ENCODE assay signal across 8 cellular contexts in the genomic region with DNA sequence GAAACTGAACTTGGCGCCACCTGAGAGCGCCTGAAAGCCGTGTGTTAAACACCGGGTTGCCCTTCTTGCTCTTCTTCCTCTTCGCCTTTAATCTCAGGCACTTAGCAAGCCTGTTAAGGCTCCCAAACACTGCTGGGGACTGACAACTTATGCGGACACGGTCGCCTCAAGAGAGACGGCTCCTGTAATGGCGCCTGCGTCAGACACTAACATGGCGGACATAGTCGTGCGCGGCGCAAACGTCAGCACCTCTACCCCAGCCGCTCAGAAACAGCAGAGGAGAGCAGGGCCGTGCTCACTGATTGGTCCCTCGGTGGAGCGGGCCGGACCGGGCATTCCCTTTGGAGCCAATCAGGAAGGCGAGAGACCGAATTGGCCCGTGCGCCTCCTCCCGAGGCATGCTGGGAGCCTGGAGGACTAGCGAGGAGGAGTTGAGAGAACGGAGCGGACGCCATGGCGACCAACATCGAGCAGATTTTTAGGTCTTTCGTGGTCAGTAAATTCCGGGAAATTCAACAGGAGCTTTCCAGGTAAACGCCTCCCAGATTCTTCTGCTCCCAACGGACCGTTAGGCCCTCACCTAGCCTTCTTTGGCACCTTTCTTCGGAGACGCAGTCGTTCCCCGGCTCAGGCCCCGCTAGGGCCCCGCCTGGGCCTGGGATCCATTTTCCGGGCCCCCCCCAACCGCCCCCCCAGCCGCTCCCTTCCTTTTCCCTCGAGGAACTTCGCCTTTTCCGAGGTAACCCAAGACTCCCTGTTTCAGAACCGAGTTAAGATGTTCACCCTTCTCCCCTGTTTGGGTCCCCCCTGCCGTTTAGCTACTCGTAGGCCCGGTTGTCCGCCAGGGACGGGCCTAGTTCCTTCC. TPM values are rescaled to one million over a fixed set of nuclear protein-coding genes. Genes with fewer than 3 reads are reported as not detected.
DNase-seq lines count a peak whose midpoint lies in the region; ATAC-seq and TF ChIP-seq lines count a peak whose summit lies in the region.

A gene with protein sequence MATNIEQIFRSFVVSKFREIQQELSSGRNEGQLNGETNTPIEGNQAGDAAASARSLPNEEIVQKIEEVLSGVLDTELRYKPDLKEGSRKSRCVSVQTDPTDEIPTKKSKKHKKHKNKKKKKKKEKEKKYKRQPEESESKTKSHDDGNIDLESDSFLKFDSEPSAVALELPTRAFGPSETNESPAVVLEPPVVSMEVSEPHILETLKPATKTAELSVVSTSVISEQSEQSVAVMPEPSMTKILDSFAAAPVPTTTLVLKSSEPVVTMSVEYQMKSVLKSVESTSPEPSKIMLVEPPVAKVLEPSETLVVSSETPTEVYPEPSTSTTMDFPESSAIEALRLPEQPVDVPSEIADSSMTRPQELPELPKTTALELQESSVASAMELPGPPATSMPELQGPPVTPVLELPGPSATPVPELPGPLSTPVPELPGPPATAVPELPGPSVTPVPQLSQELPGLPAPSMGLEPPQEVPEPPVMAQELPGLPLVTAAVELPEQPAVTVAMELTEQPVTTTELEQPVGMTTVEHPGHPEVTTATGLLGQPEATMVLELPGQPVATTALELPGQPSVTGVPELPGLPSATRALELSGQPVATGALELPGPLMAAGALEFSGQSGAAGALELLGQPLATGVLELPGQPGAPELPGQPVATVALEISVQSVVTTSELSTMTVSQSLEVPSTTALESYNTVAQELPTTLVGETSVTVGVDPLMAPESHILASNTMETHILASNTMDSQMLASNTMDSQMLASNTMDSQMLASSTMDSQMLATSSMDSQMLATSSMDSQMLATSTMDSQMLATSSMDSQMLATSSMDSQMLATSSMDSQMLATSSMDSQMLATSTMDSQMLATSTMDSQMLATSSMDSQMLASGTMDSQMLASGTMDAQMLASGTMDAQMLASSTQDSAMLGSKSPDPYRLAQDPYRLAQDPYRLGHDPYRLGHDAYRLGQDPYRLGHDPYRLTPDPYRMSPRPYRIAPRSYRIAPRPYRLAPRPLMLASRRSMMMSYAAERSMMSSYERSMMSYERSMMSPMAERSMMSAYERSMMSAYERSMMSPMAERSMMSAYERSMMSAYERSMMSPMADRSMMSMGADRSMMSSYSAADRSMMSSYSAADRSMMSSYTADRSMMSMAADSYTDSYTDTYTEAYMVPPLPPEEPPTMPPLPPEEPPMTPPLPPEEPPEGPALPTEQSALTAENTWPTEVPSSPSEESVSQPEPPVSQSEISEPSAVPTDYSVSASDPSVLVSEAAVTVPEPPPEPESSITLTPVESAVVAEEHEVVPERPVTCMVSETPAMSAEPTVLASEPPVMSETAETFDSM (N-terminal part only) (plus strand): TSS at position 399 of the 865 bp plus-strand sequence. CDS start 55 bp downstream, at position 454.

- H3K4me1 Mint-ChIP-seq in type B pancreatic cell (ENCODE audit: unreplicated experiment), result peaks cover 19% of the 10 kb centered on the region

- peaks cover 20% of the 10 kb centered on the region for H3K36me3 Mint-ChIP-seq in type B pancreatic cell

- peaks cover 0 to 33% (median 30%) of the 10 kb centered on the region in 9 donors for H3K36me3 ChIP-seq in heart left ventricle

- ATAC-seq in HG02870 (IDR thresholded peaks at IDR 0.05; ENCODE audit: unreplicated experiment) (peak; percentile 90), heart left ventricle (peak; percentile 97 to 99 (median 98))

- TF ChIP-seq CTCF in GM13976 (IDR thresholded peaks at IDR 0.05; ENCODE audit: borderline replicate concordance, control extremely low read depth, extremely low read depth, insufficient read depth, missing control alignments), result no peak
- no peak for TF ChIP-seq CTCF in heart left ventricle (IDR thresholded peaks at IDR 0.05)
- peak; percentile 17 for TF ChIP-seq CTCF in type B pancreatic cell (conservative IDR thresholded peaks at IDR 0.05)

- no peaks in the 10 kb centered on the region for H3K27me3 Mint-ChIP-seq in type B pancreatic cell

- DNase-seq in GM13976 (ENCODE audit: low spot score), result peak; percentile 96
- DNase-seq in NCI-H146 treated with DMSO at 0.1 percent for 48 hours (lab: John Stamatoyannopoulos, UW; ENCODE audit: unreplicated experiment), result peak; percentile 90
- DNase-seq in amniotic epithelial cell (ENCODE audit: low read depth), result peak; percentile 98
- peak; percentile 99 to 100 (median 99) for DNase-seq in heart left ventricle
- DNase-seq in pons (ENCODE audit: low spot score), result peak; percentile 99
- peak; percentile 98 for DNase-seq in type B pancreatic cell (ENCODE audit: extremely low spot score, unreplicated experiment)

- intact Hi-C loops in T-helper 1 cell treated with Interleukin-12 subunit alpha and Interleukin-12 subunit beta and Interleukin-4 antibody, amounts not matched to agents 30 ng/mL and 1 ng/mL, for 36 hours (cut with micrococcal nuclease), result loop anchor here (1.0 to 5.0 kb wide), 18 partner anchors 11 to 1150 kb away; a partner anchor contains a TSS
- intact Hi-C loops in heart left ventricle (cut with DNase I), result loop anchor here in 6 of 10 donors (2.0 to 10.0 kb wide), 7 partner anchors 44 to 66 kb away; a partner anchor contains a TSS

- no peaks in the 10 kb centered on the region for H3K9me3 ChIP-seq in heart left ventricle

- H3K4me3 Mint-ChIP-seq in type B pancreatic cell, result peak within 1 kb of the TSS; percentile 97

- in situ Hi-C loops in GM13976 (cut with MboI; ENCODE audit: low sequenced_read_pairs, unreplicated experiment), result no loop called here

- TF ChIP-seq POLR2A in heart left ventricle (IDR thresholded peaks at IDR 0.05), result peak in 1 of 2 donors; percentile 81

- no peaks in the 10 kb centered on the region for H3K9me3 Mint-ChIP-seq in type B pancreatic cell

- peak within 1 kb of the TSS; percentile 98 to 100 (median 99) for H3K27ac ChIP-seq in heart left ventricle

- H3K27me3 ChIP-seq in heart left ventricle, result no peaks in the 10 kb centered on the region

- peak within 1 kb of the TSS; percentile 100 for H3K27ac Mint-ChIP-seq in type B pancreatic cell

- peak within 1 kb of the TSS; percentile 73 to 94 (median 81) for H3K4me3 ChIP-seq in heart left ventricle

- H3K4me1 ChIP-seq in heart left ventricle, result peaks cover 3 to 50% (median 33%) of the 10 kb centered on the region in 12 donors

- 0% methylated on average over 56 of the region's 57 CpGs for WGBS in heart left ventricle, 4 donors

RNA-seq across cellular contexts. Expression of the gene that starts here (rescaled TPM):
- total RNA-seq in T-helper 1 cell treated with Interleukin-12 subunit alpha and Interleukin-12 subunit beta and Interleukin-4 antibody, amounts not matched to agents 30 ng/mL and 1 ng/mL, for 36 hours, result 341 and 345 TPM in 2 replicates
- 100 to 1,000 TPM in 8 of 9 donors, 10 to 100 TPM in 1; 90.7 to 201 (median 134) TPM for total RNA-seq in heart left ventricle
- polyA plus RNA-seq in heart left ventricle, result 10 to 100 TPM; 78.0 to 99.6 TPM
- total RNA-seq in type B pancreatic cell (ENCODE audit: low replicate concordance), result 310 and 329 TPM in 2 replicates

Comparison
In these comparisons a context has a peak if more than half of its experiments do, and no peak if none do; other contexts are left out.
1. Peak in every context shown above with its lines: DNase-seq, ATAC-seq, H3K4me3 ChIP-seq and H3K27ac ChIP-seq.